6 cellular contexts compared by ENCODE assay signal in the genomic region with DNA sequence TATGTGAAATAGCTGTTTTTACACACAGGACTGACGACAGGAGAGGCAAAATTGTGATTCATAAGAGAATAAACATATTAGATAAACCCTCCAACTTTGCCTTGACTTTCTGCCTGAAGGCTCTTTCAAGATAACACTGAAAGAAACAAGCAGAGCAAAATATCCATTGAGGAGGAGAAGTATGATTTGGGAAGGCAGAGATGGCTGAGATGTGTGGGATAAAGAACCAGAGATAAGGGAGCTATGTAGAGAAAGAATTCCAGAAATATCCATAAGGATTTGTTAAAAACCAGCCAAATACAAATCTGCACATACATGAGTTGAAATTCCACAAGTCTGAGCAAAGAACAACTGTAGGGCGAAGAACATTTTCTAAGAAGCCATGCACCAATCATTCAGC.
"Had no signal": no experiment of that assay in that cellular context is flagged by ENCODE, and none has a peak within 500 bp of the region (broad histone marks: within the 10 kb centered on the region; RNA-seq: fewer than 3 reads in every experiment).

No MANE protein-coding gene starts in this region.

- H3K36me3 Mint-ChIP-seq: IgD-negative memory B cell had no signal

- H3K27ac ChIP-seq: HL-60 had no signal

- H3K4me3 ChIP-seq: GM23338 had no signal

- H3K27ac Mint-ChIP-seq: GM23338, IgD-negative memory B cell had no signal

- H2AFZ ChIP-seq: GM23338 had no signal

- H3K4me3 Mint-ChIP-seq: GM23338, H9, IgD-negative memory B cell had no signal

- H3K4me2 ChIP-seq: GM23338 had no signal

- DNase-seq: H9, HCEC 1CT had no signal

- H3K4me1 Mint-ChIP-seq: IgD-negative memory B cell had no signal

- ATAC-seq: GM23338, HepG2 had no signal

- H3K27me3 Mint-ChIP-seq: IgD-negative memory B cell had no signal
